ENCODE assay signal across 14 cellular contexts in the genomic region with DNA sequence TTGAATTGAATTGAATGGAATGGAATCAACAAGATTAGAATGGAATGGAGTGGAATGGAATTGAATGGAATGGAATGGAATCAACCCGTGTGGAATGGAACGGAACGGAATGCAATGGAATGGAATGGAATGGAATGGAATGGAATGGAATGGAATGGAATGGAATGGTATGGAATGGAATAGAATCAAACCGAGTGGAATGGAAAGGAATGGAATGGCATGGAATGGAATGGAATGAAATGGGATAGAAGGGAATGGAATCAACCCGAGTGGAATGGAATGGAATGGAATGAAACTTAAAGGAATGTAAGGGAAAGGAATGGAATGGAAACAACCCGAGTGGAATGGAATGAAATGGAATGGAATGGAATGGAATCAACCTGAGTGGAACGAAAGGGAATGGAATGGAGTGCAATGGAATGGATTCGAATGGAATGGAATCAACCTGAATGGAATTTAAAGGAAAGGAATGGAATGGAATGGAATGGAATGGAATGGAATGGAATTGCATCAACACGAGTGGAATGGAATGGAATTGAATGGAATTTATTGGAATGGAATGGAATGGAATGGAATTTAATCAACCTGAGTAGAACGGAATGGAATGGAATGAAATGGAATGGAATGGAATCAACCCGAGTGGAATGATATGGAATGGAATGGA.
DNase-seq lines count a peak whose midpoint lies in the region; ATAC-seq and TF ChIP-seq lines count a peak whose summit lies in the region.
"Had no signal": no experiment of that assay in that cellular context is flagged by ENCODE, and none has a peak within 500 bp of the region (broad histone marks: within the 10 kb centered on the region; RNA-seq: fewer than 3 reads in every experiment).

No MANE protein-coding gene starts in this region.

- no peak for TF ChIP-seq POLR2A in NB4 (IDR thresholded peaks at IDR 0.05; ENCODE audit: extremely low read depth, insufficient read length)

- H2BK12ac ChIP-seq in trophoblast cell (ENCODE audit: low read length), result no peak overlapping the region

- H3K18ac ChIP-seq in trophoblast cell (ENCODE audit: low read length), result no peak overlapping the region

- H3K79me1 ChIP-seq in trophoblast cell (ENCODE audit: low read length), result no peaks in the 10 kb centered on the region

- no peak overlapping the region for H3K23ac ChIP-seq in trophoblast cell (ENCODE audit: low read length)

- no peak overlapping the region for H3K14ac ChIP-seq in trophoblast cell (ENCODE audit: low read length)

- H3K27me3 ChIP-seq in foreskin keratinocyte, result no peaks in the 10 kb centered on the region
- no peaks in the 10 kb centered on the region for H3K27me3 ChIP-seq in psoas muscle (ENCODE audit: insufficient read depth in 3 of 3, low read length in 2 of 3)
- H3K27me3 ChIP-seq in trophoblast cell (ENCODE audit: insufficient read depth, low read length), result no peaks in the 10 kb centered on the region

- H3K4ac ChIP-seq in trophoblast cell (ENCODE audit: low read depth, low read length), result no peak overlapping the region

- no peak overlapping the region for H3K27ac ChIP-seq in foreskin keratinocyte
- H3K27ac ChIP-seq in psoas muscle, result no peak overlapping the region
- no peak overlapping the region for H3K27ac ChIP-seq in trophoblast cell (ENCODE audit: low read depth, low read length)
- H3K27ac ChIP-seq: parathyroid adenoma had no signal

- TF ChIP-seq CTCF in NB4 (IDR thresholded peaks at IDR 0.05; ENCODE audit: low read depth, low read length) (no peak), foreskin keratinocyte (conservative IDR thresholded peaks at IDR 0.05) (no peak), psoas muscle (IDR thresholded peaks at IDR 0.05) (no peak)

- H3K4me1 ChIP-seq in foreskin keratinocyte (no peaks in the 10 kb centered on the region), psoas muscle (no peaks in the 10 kb centered on the region), trophoblast cell (ENCODE audit: control insufficient read depth in 1 of 2, insufficient read depth in 2 of 2, low read length in 2 of 2) (no peaks in the 10 kb centered on the region)
- H3K4me1 ChIP-seq: parathyroid adenoma had no signal

- H4K91ac ChIP-seq in trophoblast cell (ENCODE audit: low read depth, low read length), result no peak overlapping the region

- no peak overlapping the region for H3K9ac ChIP-seq in trophoblast cell (ENCODE audit: low read length)
- H3K9ac ChIP-seq: parathyroid adenoma had no signal

- H3K9me3 ChIP-seq in psoas muscle (peaks cover 15% of the 10 kb centered on the region), trophoblast cell (ENCODE audit: insufficient read depth, low read depth, low read length) (peaks cover 14% of the 10 kb centered on the region)

- H3K79me2 ChIP-seq in trophoblast cell (ENCODE audit: control insufficient read depth, insufficient read depth, low read length, poor library complexity), result no peaks in the 10 kb centered on the region
- H3K79me2 ChIP-seq: parathyroid adenoma had no signal

- peak; percentile 36 for DNase-seq in NB4 (ENCODE audit: low read depth)
- DNase-seq in foreskin keratinocyte, result no peak
- no peak for DNase-seq in psoas muscle
- DNase-seq in DMS114 treated with DMSO at 0.1 percent for 48 hours (lab: John Stamatoyannopoulos, UW; ENCODE audit: unreplicated experiment), result no peak
- DNase-seq in trophoblast cell, result no peak
- DNase-seq: activated CD4-positive, alpha-beta T cell treated with anti-CD3 and anti-CD28 coated beads, Interleukin-2, amount 10 ng/mL, durations not matched to agents 24 days and 14 days; amniotic stem cell; C1 segment of cervical spinal cord; cortex of kidney; DMS79; NK-92 treated with Interleukin-12 subunit alpha and Interleukin-12 subunit beta, amount 100 ng/mL, for 24 hours had no signal

- no peak overlapping the region for H2BK5ac ChIP-seq in trophoblast cell (ENCODE audit: low read depth, low read length, poor library complexity)

- no peak overlapping the region for H2AK5ac ChIP-seq in trophoblast cell (ENCODE audit: low read length)

- H2AFZ ChIP-seq in trophoblast cell (ENCODE audit: insufficient read depth, low read length, poor library complexity), result no peak overlapping the region
- H2AFZ ChIP-seq: parathyroid adenoma had no signal

- ATAC-seq in GM21576 (IDR thresholded peaks at IDR 0.05; ENCODE audit: unreplicated experiment) (peak; percentile 30), foreskin keratinocyte (peak; percentile 32), psoas muscle (peak; percentile 47 to 59 (median 54)), GM19395 (IDR thresholded peaks at IDR 0.05; ENCODE audit: unreplicated experiment) (no peak)

- intact Hi-C loops in psoas muscle (cut with DNase I), result no loop called here

- H3K4me2 ChIP-seq in trophoblast cell (ENCODE audit: low read length), result no peak overlapping the region

- no peak overlapping the region for H4K12ac ChIP-seq in trophoblast cell (ENCODE audit: low read depth, low read length)

- no peak overlapping the region for H2BK120ac ChIP-seq in trophoblast cell (ENCODE audit: insufficient read depth, low read length, poor library complexity)

- H3K4me3 ChIP-seq in NB4 (ENCODE audit: low read depth, low read length) (no peak overlapping the region), psoas muscle (no peak overlapping the region), trophoblast cell (ENCODE audit: low read depth, low read length) (no peak overlapping the region)

- no peak overlapping the region for H4K8ac ChIP-seq in trophoblast cell (ENCODE audit: low read depth, low read length)

- H3K36me3 ChIP-seq in psoas muscle (ENCODE audit: insufficient read depth in 1 of 2, low read depth in 1 of 2) (no peaks in the 10 kb centered on the region), trophoblast cell (ENCODE audit: control insufficient read depth in 1 of 2, insufficient read depth in 2 of 2, low read length in 2 of 2) (no peaks in the 10 kb centered on the region)

- WGBS in psoas muscle, 3 donors, result 58 to 65% (median 61%) methylated on average over 11 of the region's 11 CpGs
- 100% methylated on average over 6 of the region's 11 CpGs for WGBS in trophoblast cell (ENCODE audit: extremely low coverage, insufficient coverage, insufficient read length)
